Comparison of ENCODE assay signal across 8 cellular contexts in the genomic region with DNA sequence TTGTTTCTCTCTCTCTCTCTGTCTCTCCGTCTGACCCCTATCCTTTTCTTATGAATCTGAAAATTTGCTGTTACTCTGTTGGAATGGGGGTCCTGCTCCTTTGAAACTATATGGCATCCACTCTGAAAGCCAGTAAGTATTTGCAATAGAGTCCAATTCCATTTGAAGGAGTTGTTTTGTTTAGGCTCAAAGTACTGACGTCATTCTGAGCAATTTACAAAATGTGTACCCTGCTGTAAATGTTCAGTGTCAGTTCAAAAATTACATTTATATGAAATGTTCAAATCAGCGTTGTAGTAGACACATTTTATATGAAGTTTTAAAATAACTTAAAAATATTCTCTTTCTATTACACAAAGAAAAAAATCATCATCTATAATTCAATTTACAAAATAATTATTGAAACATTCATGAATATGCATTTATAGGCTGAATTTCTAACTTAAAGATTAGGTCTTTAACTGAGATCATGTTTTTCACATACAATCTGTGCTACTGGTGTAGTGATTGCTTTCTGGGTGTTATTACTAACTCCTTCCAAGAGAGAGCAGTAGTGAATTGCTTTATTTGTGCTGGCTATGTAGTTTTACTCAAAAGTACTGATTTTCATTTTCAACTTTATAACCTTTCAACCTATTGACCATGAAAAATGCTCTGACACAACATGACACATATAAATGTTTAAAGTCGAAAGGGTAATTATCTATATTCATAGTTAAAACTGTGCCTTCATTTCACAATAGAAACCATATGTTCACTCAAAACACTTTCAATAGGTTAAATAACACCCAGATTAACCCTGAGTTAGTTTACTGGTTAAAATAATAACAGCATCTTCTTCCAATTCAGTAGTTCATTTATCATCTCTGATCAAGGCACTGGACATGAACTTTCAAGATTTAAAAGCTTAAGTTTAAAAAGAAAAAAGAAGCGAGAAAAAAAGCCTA.
DNase-seq lines count a peak whose midpoint lies in the region; ATAC-seq and TF ChIP-seq lines count a peak whose summit lies in the region.

No MANE protein-coding gene starts in this region.

- H3K4me3 Mint-ChIP-seq in brain (no peak overlapping the region), neural crest cell (no peak overlapping the region), endothelial cell (ENCODE audit: unreplicated experiment) (no peak overlapping the region)

- DNase-seq in DMS 273 treated with DMSO at 0.1 percent for 48 hours (lab: John Stamatoyannopoulos, UW) (peak; percentile 2), HuH-7 (ENCODE audit: low spot score) (peak; percentile 46), neural crest cell (ENCODE audit: low read depth, low spot score) (no peak), endothelial cell (ENCODE audit: low spot score) (no peak)
- DNase-seq in activated naive CD4-positive, alpha-beta T cell (lab: John Stamatoyannopoulos, UW), result no peak

- TF ChIP-seq CTCF in brain (conservative IDR thresholded peaks at IDR 0.05) (peak; percentile 69 to 82), neural crest cell (conservative IDR thresholded peaks at IDR 0.05) (peak; percentile 78), endothelial cell (IDR thresholded peaks at IDR 0.05; ENCODE audit: unreplicated experiment) (no peak)

- H3K9me3 Mint-ChIP-seq in brain (no peaks in the 10 kb centered on the region), neural crest cell (no peaks in the 10 kb centered on the region), endothelial cell (ENCODE audit: unreplicated experiment) (no peaks in the 10 kb centered on the region)

- H3K27ac Mint-ChIP-seq in brain (no peak overlapping the region), neural crest cell (ENCODE audit: unreplicated experiment) (no peak overlapping the region), endothelial cell (ENCODE audit: unreplicated experiment) (no peak overlapping the region)

- ATAC-seq in GM19455 (IDR thresholded peaks at IDR 0.05; ENCODE audit: unreplicated experiment), result peak; percentile 80
- no peak for ATAC-seq in GM19023 (IDR thresholded peaks at IDR 0.05; ENCODE audit: unreplicated experiment)

- H3K4me1 Mint-ChIP-seq in brain (peaks cover 8% of the 10 kb centered on the region), neural crest cell (peaks cover 30% of the 10 kb centered on the region), endothelial cell (ENCODE audit: unreplicated experiment) (peaks cover 14% of the 10 kb centered on the region)

- H3K27me3 Mint-ChIP-seq in brain (no peaks in the 10 kb centered on the region), neural crest cell (ENCODE audit: low read depth) (no peaks in the 10 kb centered on the region), endothelial cell (ENCODE audit: unreplicated experiment) (no peaks in the 10 kb centered on the region)

- H3K36me3 Mint-ChIP-seq in brain (no peaks in the 10 kb centered on the region), neural crest cell (ENCODE audit: low read depth) (no peaks in the 10 kb centered on the region), endothelial cell (ENCODE audit: low read depth, unreplicated experiment) (no peaks in the 10 kb centered on the region)

Comparison
In these comparisons a context has a peak if more than half of its experiments do, and no peak if none do; other contexts are left out.
1. DNase-seq: peak in DMS 273 treated with DMSO at 0.1 percent for 48 hours (single experiment) and HuH-7 (single experiment); none in neural crest cell (single experiment), endothelial cell (single experiment) and activated naive CD4-positive, alpha-beta T cell (0 of 4).